Comparison of ENCODE assay signal across 17 cellular contexts in genomic region chr17:45232514-45233422, GRCh38. TPM values are rescaled to one million over a fixed set of nuclear protein-coding genes. Genes with fewer than 3 reads are reported as not detected.
DNase-seq lines count a peak whose midpoint lies in the region; ATAC-seq lines count a peak whose summit lies in the region.
"Had no signal": no experiment of that assay in that cellular context is flagged by ENCODE, and none has a peak within 500 bp of the region (broad histone marks: within the 10 kb centered on the region; RNA-seq: fewer than 3 reads in every experiment).

No MANE protein-coding gene starts in this region.

- H3K4me1 Mint-ChIP-seq in stimulated activated naive CD8-positive, alpha-beta T cell treated with anti-CD3 and anti-CD28 coated beads, Interleukin-15, Interleukin-2, amounts not matched to agents 100 ng/mL and 50 ng/mL, for 24 hours (ENCODE audit: low read depth): peaks cover 87% of the 10 kb centered on the region
- peaks cover 81% of the 10 kb centered on the region for H3K4me1 Mint-ChIP-seq in activated CD4-positive, alpha-beta memory T cell treated with anti-CD3 and anti-CD28 coated beads for 36 hours (ENCODE audit: low read depth)
- peaks cover 51% of the 10 kb centered on the region for H3K4me1 Mint-ChIP-seq in memory B cell

- H3K27me3 Mint-ChIP-seq in stimulated activated naive CD8-positive, alpha-beta T cell treated with anti-CD3 and anti-CD28 coated beads, Interleukin-15, Interleukin-2, amounts not matched to agents 100 ng/mL and 50 ng/mL, for 24 hours: no peaks in the 10 kb centered on the region
- H3K27me3 Mint-ChIP-seq in activated CD4-positive, alpha-beta memory T cell treated with anti-CD3 and anti-CD28 coated beads for 36 hours: no peaks in the 10 kb centered on the region
- H3K27me3 Mint-ChIP-seq in memory B cell: no peaks in the 10 kb centered on the region

- H3K9me3 Mint-ChIP-seq in stimulated activated naive CD8-positive, alpha-beta T cell treated with anti-CD3 and anti-CD28 coated beads, Interleukin-15, Interleukin-2, amounts not matched to agents 100 ng/mL and 50 ng/mL, for 24 hours: no peaks in the 10 kb centered on the region
- no peaks in the 10 kb centered on the region for H3K9me3 Mint-ChIP-seq in activated CD4-positive, alpha-beta memory T cell treated with anti-CD3 and anti-CD28 coated beads for 36 hours
- H3K9me3 Mint-ChIP-seq in memory B cell: no peaks in the 10 kb centered on the region
- H3K9me3 Mint-ChIP-seq: nephron had no signal

- CTCF ChIA-PET in activated CD4-positive, alpha-beta memory T cell treated with anti-CD3 and anti-CD28 coated beads for 36 hours (lab: Charles Lee): interaction anchor here (0.6 to 12.6 kb wide), 11 partner anchors 8 to 152 kb away, joined by 3 to 488 read pairs (median 5); partner anchors contain the start of genes ACBD4, FMNL1, HEXIM1 and MAP3K14

- peak overlapping the region; percentile 98 for H3K27ac Mint-ChIP-seq in stimulated activated naive CD8-positive, alpha-beta T cell treated with anti-CD3 and anti-CD28 coated beads, Interleukin-15, Interleukin-2, amounts not matched to agents 100 ng/mL and 50 ng/mL, for 24 hours
- peak overlapping the region; percentile 100 for H3K27ac Mint-ChIP-seq in activated CD4-positive, alpha-beta memory T cell treated with anti-CD3 and anti-CD28 coated beads for 36 hours
- H3K27ac Mint-ChIP-seq in memory B cell: peak overlapping the region; percentile 98
- H3K27ac Mint-ChIP-seq: nephron had no signal

- no peak for ATAC-seq in stimulated activated naive CD8-positive, alpha-beta T cell treated with anti-CD3 and anti-CD28 coated beads, Interleukin-15, Interleukin-2, amounts not matched to agents 100 U/mL and 50 U/mL, for 24 hours
- no peak for ATAC-seq in memory B cell (ENCODE audit: low read depth)
- no peak for ATAC-seq in HG03571 (IDR thresholded peaks at IDR 0.05; ENCODE audit: unreplicated experiment)

- POLR2A ChIA-PET in activated CD4-positive, alpha-beta memory T cell treated with anti-CD3 and anti-CD28 coated beads for 36 hours (lab: Charles Lee): interaction anchor here (1.0 to 5.2 kb wide), 2 partner anchors 11 to 12 kb away, joined by 3 to 75 read pairs; partner anchors contain the start of gene FMNL1

- H3K36me3 Mint-ChIP-seq in stimulated activated naive CD8-positive, alpha-beta T cell treated with anti-CD3 and anti-CD28 coated beads, Interleukin-15, Interleukin-2, amounts not matched to agents 100 ng/mL and 50 ng/mL, for 24 hours (ENCODE audit: low read depth): peaks cover 48% of the 10 kb centered on the region
- H3K36me3 Mint-ChIP-seq in activated CD4-positive, alpha-beta memory T cell treated with anti-CD3 and anti-CD28 coated beads for 36 hours: peaks cover 56% of the 10 kb centered on the region
- peaks cover 23% of the 10 kb centered on the region for H3K36me3 Mint-ChIP-seq in memory B cell

- intact Hi-C loops in activated CD4-positive, alpha-beta memory T cell treated with anti-CD3 and anti-CD28 coated beads for 36 hours (cut with micrococcal nuclease): no loop called here

- DNase-seq in stimulated activated naive CD8-positive, alpha-beta T cell treated with anti-CD3 and anti-CD28 coated beads, Interleukin-15, Interleukin-2, amounts not matched to agents 100 U/mL and 50 U/mL, for 24 hours: no peak
- DNase-seq in activated CD4-positive, alpha-beta memory T cell treated with anti-CD3 and anti-CD28 coated beads for 36 hours: no peak
- no peak for DNase-seq in memory B cell (ENCODE audit: low spot score in 2 of 2)
- DNase-seq in stimulated activated CD4-positive, alpha-beta T cell treated with anti-CD3 and anti-CD28 coated beads, Interleukin-1b, Interleukin-23, amount 100 ng/mL, for 48 hours: no peak
- no peak for DNase-seq in HK-2 (ENCODE audit: unreplicated experiment)
- DNase-seq: activated CD4-positive, alpha-beta T cell treated with anti-CD3 and anti-CD28 coated beads, Interleukin-2, amount 50 U/mL, for 4 hours; dermis blood vessel endothelial cell; IMR-90; MV-4-11; NCI-H2029; SIG-M5; stimulated activated CD4-positive, alpha-beta T cell treated with anti-CD3 and anti-CD28 coated beads, Interleukin-12 subunit alpha, Interleukin-12 subunit beta, amount 100 ng/mL, for 4 hours had no signal

- H3K4me3 Mint-ChIP-seq in stimulated activated naive CD8-positive, alpha-beta T cell treated with anti-CD3 and anti-CD28 coated beads, Interleukin-15, Interleukin-2, amounts not matched to agents 100 ng/mL and 50 ng/mL, for 24 hours: peak overlapping the region; percentile 99
- H3K4me3 Mint-ChIP-seq in activated CD4-positive, alpha-beta memory T cell treated with anti-CD3 and anti-CD28 coated beads for 36 hours: peak overlapping the region; percentile 65
- H3K4me3 Mint-ChIP-seq in memory B cell: no peak overlapping the region
- H3K4me3 Mint-ChIP-seq: nephron had no signal

RNA-seq across cellular contexts. Expression of gene FMNL1, which starts 11.1 kb away (rescaled TPM):
- total RNA-seq in activated CD4-positive, alpha-beta memory T cell treated with anti-CD3 and anti-CD28 coated beads for 36 hours: 100 to 1,000 TPM; 314 to 331 TPM

RNA-seq across cellular contexts. Expression of gene SPATA32, which starts 29.1 kb away (rescaled TPM):
- total RNA-seq in activated CD4-positive, alpha-beta memory T cell treated with anti-CD3 and anti-CD28 coated beads for 36 hours: under 1 TPM in 1 of 2 experiments, not detected in 1; 0.12 TPM
- total RNA-seq: dermis blood vessel endothelial cell, esophagus muscularis mucosa, NCI-H460 had no signal
